ENCODE assay signal across 27 cellular contexts in the genomic region with DNA sequence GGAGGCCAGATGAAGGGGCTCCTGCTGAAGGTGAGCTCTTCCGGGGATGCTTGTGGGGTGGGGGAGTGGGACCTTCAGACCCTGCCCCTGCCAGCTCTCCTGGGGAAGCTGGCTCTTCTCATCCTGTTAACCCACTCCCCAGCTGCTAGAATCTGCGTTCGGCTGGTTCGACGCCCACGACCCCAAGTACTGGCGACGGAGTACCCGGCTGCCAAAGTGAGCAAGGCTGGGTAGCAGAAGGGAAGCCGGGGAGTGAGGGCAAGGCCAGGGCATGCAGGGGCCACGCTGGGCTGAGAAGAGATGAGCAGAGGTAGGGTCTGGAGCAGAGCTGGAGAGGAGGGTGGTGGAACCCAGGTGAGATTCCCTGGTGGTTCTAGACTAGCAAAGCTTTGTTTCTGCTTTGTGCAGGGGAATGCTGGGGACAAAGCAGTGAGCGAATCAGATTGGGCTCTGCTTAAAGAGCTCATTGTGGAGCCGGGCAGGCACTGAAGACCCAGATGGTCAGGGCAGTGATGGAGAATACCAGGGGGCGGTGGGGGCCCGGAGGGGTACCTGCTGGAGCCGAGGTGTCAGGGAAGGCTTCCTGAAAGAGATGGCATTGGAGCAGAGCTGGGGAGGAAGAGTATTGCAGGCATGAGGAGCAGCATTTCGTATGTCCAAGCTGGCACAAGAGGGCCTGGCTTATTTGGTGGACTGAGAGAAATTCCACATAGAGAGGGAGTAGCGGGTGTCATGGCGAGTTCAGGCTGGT.
"Had no signal": no experiment of that assay in that cellular context is flagged by ENCODE, and none has a peak within 500 bp of the region (broad histone marks: within the 10 kb centered on the region; RNA-seq: fewer than 3 reads in every experiment).

No MANE protein-coding gene starts in this region.

- H3K27me3 ChIP-seq: brain microvascular endothelial cell, esophagus squamous epithelium, right atrium auricular region, testis, transverse colon had no signal

- H3K4me3 ChIP-seq: esophagus squamous epithelium, left ventricle myocardium inferior, lung, psoas muscle, right atrium auricular region, smooth muscle cell, testis, transverse colon had no signal

- H3K9me3 ChIP-seq: esophagus squamous epithelium, left ventricle myocardium inferior, psoas muscle, right atrium auricular region, testis, transverse colon had no signal

- H3K9me3 Mint-ChIP-seq: activated CD4-positive, alpha-beta memory T cell treated with anti-CD3 and anti-CD28 coated beads for 36 hours; activated CD4-positive, alpha-beta T cell treated with anti-CD3 and anti-CD28 coated beads, Interleukin-2, amount 10 ng/mL, durations not matched to agents 24 days and 14 days; activated T-cell treated with anti-CD3 and anti-CD28 coated beads, Interleukin-2, amount 50 U/mL, for 4 hours; activated T-helper 2 cell treated with anti-CD3 and anti-CD28 coated beads, Interferon-gamma antibody, Interleukin-2, Interleukin-4, amounts not matched to agents 10 μg/mL and 5 μg/mL and 100 μg/mL, durations not matched to agents 14 hours and 24 hours and 36 hours; endodermal cell; naive B cell; nephron progenitor cell had no signal

- ATAC-seq: activated T-cell treated with anti-CD3 and anti-CD28 coated beads, Interleukin-2, amount 50 U/mL, for 4 hours; psoas muscle had no signal

- H3K4me1 ChIP-seq: left ventricle myocardium inferior, parathyroid adenoma, psoas muscle, right atrium auricular region, testis, transverse colon had no signal

- H3K27ac Mint-ChIP-seq: activated CD4-positive, alpha-beta memory T cell treated with anti-CD3 and anti-CD28 coated beads for 36 hours; activated CD4-positive, alpha-beta T cell treated with anti-CD3 and anti-CD28 coated beads, Interleukin-2, amount 10 ng/mL, durations not matched to agents 24 days and 14 days; activated naive CD8-positive, alpha-beta T cell; activated T-helper 2 cell treated with anti-CD3 and anti-CD28 coated beads, Interferon-gamma antibody, Interleukin-2, Interleukin-4, amounts not matched to agents 10 μg/mL and 5 μg/mL and 100 μg/mL, durations not matched to agents 14 hours and 24 hours and 36 hours; endodermal cell; nephron progenitor cell had no signal

- H3K27ac ChIP-seq: brain microvascular endothelial cell, epithelial cell of prostate, esophagus squamous epithelium, left ventricle myocardium inferior, parathyroid adenoma, psoas muscle, right atrium auricular region, testis, transverse colon had no signal

- DNase-seq: activated CD4-positive, alpha-beta memory T cell treated with anti-CD3 and anti-CD28 coated beads for 36 hours; activated CD4-positive, alpha-beta T cell treated with anti-CD3 and anti-CD28 coated beads, Interleukin-2, amount 10 ng/mL, durations not matched to agents 24 days and 14 days; activated CD4-positive, CD25-positive, alpha-beta regulatory T cell treated with anti-CD3 and anti-CD28 coated beads, Interleukin-2, amount 50 U/mL, for 72 hours; activated CD8-positive, alpha-beta memory T cell treated with anti-CD3 and anti-CD28 coated beads, Interleukin-2, amount 50 U/mL, for 4 hours; activated T-cell treated with anti-CD3 and anti-CD28 coated beads, Interleukin-2, amount 50 U/mL, for 4 hours; brain microvascular endothelial cell; cortex of kidney; endodermal cell; esophagus squamous epithelium; foreskin melanocyte; left ventricle myocardium inferior; naive B cell; nephron progenitor cell; stimulated activated CD4-positive, alpha-beta T cell treated with anti-CD3 and anti-CD28 coated beads, Interleukin-1b, Interleukin-23, amount 100 ng/mL, for 48 hours; stimulated activated CD4-positive, alpha-beta T cell treated with anti-CD3 and anti-CD28 coated beads, Interleukin-4, amount 100 ng/mL, for 4 hours; stimulated activated naive CD4-positive, alpha-beta T cell; T-helper 2 cell; testis; transverse colon had no signal
